ENCODE assay signal across 8 cellular contexts in genomic region chr16:66933776-66934137, GRCh38. TPM values are rescaled to one million over a fixed set of nuclear protein-coding genes. Genes with fewer than 3 reads are reported as not detected.
DNase-seq lines count a peak whose midpoint lies in the region; ATAC-seq and TF ChIP-seq lines count a peak whose summit lies in the region.

No MANE protein-coding gene starts in this region.

- H3K4me1 ChIP-seq in right lobe of liver: peaks cover 0 to 36% (median 16%) of the 10 kb centered on the region in 4 donors

- TF ChIP-seq CTCF in right lobe of liver (IDR thresholded peaks at IDR 0.05): no peak

- WGBS in right lobe of liver (ENCODE audit: insufficient coverage, low coverage, low lambda C conversion rate, missing lambda C conversion rate): 0% methylated on average over 9 of the region's 12 CpGs

- no peaks in the 10 kb centered on the region for H3K9me3 ChIP-seq in right lobe of liver

- peak overlapping the region; percentile 95 to 99 (median 95) for H3K27ac ChIP-seq in right lobe of liver

- H3K27me3 Mint-ChIP-seq in activated naive CD8-positive, alpha-beta T cell treated with anti-CD3 and anti-CD28 coated beads, Interleukin-2, amount 50 U/mL, for 24 hours: no peaks in the 10 kb centered on the region

- peaks cover 0 to 10% (median 6%) of the 10 kb centered on the region in 4 donors for H3K36me3 ChIP-seq in right lobe of liver

- peaks cover 54% of the 10 kb centered on the region for H3K4me1 Mint-ChIP-seq in activated naive CD8-positive, alpha-beta T cell treated with anti-CD3 and anti-CD28 coated beads, Interleukin-2, amount 50 U/mL, for 24 hours

- H3K27me3 ChIP-seq in right lobe of liver: no peaks in the 10 kb centered on the region

- peaks cover 15% of the 10 kb centered on the region for H3K36me3 Mint-ChIP-seq in activated naive CD8-positive, alpha-beta T cell treated with anti-CD3 and anti-CD28 coated beads, Interleukin-2, amount 50 U/mL, for 24 hours (ENCODE audit: low read depth)

- ATAC-seq in GM19397 (IDR thresholded peaks at IDR 0.05; ENCODE audit: unreplicated experiment): peak; percentile 10
- peak; percentile 81 for ATAC-seq in activated naive CD8-positive, alpha-beta T cell treated with anti-CD3 and anti-CD28 coated beads, Interleukin-2, amount 50 U/mL, for 24 hours
- no peak for ATAC-seq in right lobe of liver

- peak overlapping the region; percentile 96 for H3K27ac Mint-ChIP-seq in activated naive CD8-positive, alpha-beta T cell treated with anti-CD3 and anti-CD28 coated beads, Interleukin-2, amount 50 U/mL, for 24 hours

- peak overlapping the region; percentile 94 to 100 (median 98) for H3K4me3 ChIP-seq in right lobe of liver

- intact Hi-C loops in right lobe of liver (cut with DNase I): no loop called here

- no peaks in the 10 kb centered on the region for H3K9me3 Mint-ChIP-seq in activated naive CD8-positive, alpha-beta T cell treated with anti-CD3 and anti-CD28 coated beads, Interleukin-2, amount 50 U/mL, for 24 hours

- peak; percentile 29 for DNase-seq in LoVo (ENCODE audit: low spot score)
- DNase-seq in activated naive CD8-positive, alpha-beta T cell treated with anti-CD3 and anti-CD28 coated beads, Interleukin-2, amount 50 U/mL, for 24 hours: peak; percentile 59
- DNase-seq in right lobe of liver: no peak
- peak; percentile 24 for DNase-seq in stimulated activated CD8-positive, alpha-beta memory T cell treated with anti-CD3 and anti-CD28 coated beads, Interleukin-15, amount 100 ng/mL, for 1 hour (ENCODE audit: low read depth)
- DNase-seq in HuH-7 (ENCODE audit: low spot score): no peak
- DNase-seq in DMS153 (lab: John Stamatoyannopoulos, UW): no peak
- DNase-seq in GM19238 (ENCODE audit: insufficient read length, low spot score): no peak

- no peak for TF ChIP-seq POLR2A in right lobe of liver (IDR thresholded peaks at IDR 0.05)

- peak overlapping the region; percentile 98 for H3K4me3 Mint-ChIP-seq in activated naive CD8-positive, alpha-beta T cell treated with anti-CD3 and anti-CD28 coated beads, Interleukin-2, amount 50 U/mL, for 24 hours

RNA-seq across cellular contexts. Expression of gene CIAO2B, which starts 0.4 kb away (rescaled TPM):
- 100 to 1,000 TPM in 2 of 6 experiments, 10 to 100 TPM in 4; 40.6 to 111 (median 47.4) TPM for total RNA-seq in right lobe of liver

RNA-seq across cellular contexts. Expression of gene CES2, which starts 1.6 kb away (rescaled TPM):
- 100 to 1,000 TPM; 226 to 357 (median 263) TPM for total RNA-seq in right lobe of liver

RNA-seq across cellular contexts. Expression of gene RRAD, which starts 8.4 kb away (rescaled TPM):
- total RNA-seq in right lobe of liver: 1 to 10 TPM in 3 of 6 experiments, under 1 TPM in 2, not detected in 1; 0.51 to 7.7 (median 3.0) TPM

RNA-seq across cellular contexts. Expression of gene CDH16, which starts 15.1 kb away (rescaled TPM):
- under 1 TPM in 4 of 6 experiments, not detected in 2; 0.07 to 0.47 (median 0.22) TPM for total RNA-seq in right lobe of liver

RNA-seq across cellular contexts. Expression of gene CES3, which starts 27.3 kb away (rescaled TPM):
- total RNA-seq in right lobe of liver: 10 to 100 TPM; 19.1 to 82.4 (median 35.9) TPM

Comparison
In these comparisons a context has a peak if more than half of its experiments do, and no peak if none do; other contexts are left out.
1. ATAC-seq: peak in GM19397 (single experiment) and activated naive CD8-positive, alpha-beta T cell treated with anti-CD3 and anti-CD28 coated beads, Interleukin-2, amount 50 U/mL, for 24 hours (single experiment); none in right lobe of liver (0 of 4).
2. DNase-seq: peak in LoVo (single experiment), activated naive CD8-positive, alpha-beta T cell treated with anti-CD3 and anti-CD28 coated beads, Interleukin-2, amount 50 U/mL, for 24 hours (single experiment) and stimulated activated CD8-positive, alpha-beta memory T cell treated with anti-CD3 and anti-CD28 coated beads, Interleukin-15, amount 100 ng/mL, for 1 hour (single experiment); none in right lobe of liver (0 of 3), HuH-7 (single experiment), DMS153 (single experiment) and GM19238 (single experiment).